Comparison of ENCODE assay signal across 1 cellular context in genomic region chr1:46340404-46341221, GRCh38.
TF ChIP-seq lines count a peak whose summit lies in the region.

NSUN4 (plus strand) TSS chr1:46340807; CDS start chr1:46340827, 20 bp downstream.

TF ChIP-seq in K562, 482 proteins besides CTCF, POLR2A, EP300 and RAD21 (continued from another document and continues in another):
- TF ChIP-seq TFE3 (CRISPR knock-in tag; IDR thresholded peaks at IDR 0.05), result no peak
- TF ChIP-seq CAMTA2 (CRISPR knock-in tag; conservative IDR thresholded peaks at IDR 0.05), result peak; percentile 77; the same call in 1 of the 2 replicates
- peak; percentile 40 for TF ChIP-seq CHD7 (IDR thresholded peaks at IDR 0.05; ENCODE audit: low read depth, low read length)
- no peak for TF ChIP-seq REST (CRISPR knock-in tag; IDR thresholded peaks at IDR 0.05; ENCODE audit: low read depth)
- no peak for TF ChIP-seq RFX7 (CRISPR knock-in tag; IDR thresholded peaks at IDR 0.05)
- peak; percentile 89 for TF ChIP-seq ESRRA (IDR thresholded peaks at IDR 0.05; ENCODE audit: borderline replicate concordance, low read depth)
- TF ChIP-seq MEIS2 (IDR thresholded peaks at IDR 0.05; ENCODE audit: partially characterized antibody), result peak; percentile 55
- peak; percentile 99 for TF ChIP-seq EP400 (IDR thresholded peaks at IDR 0.05)
- no peak for TF ChIP-seq U2AF2 (optimal IDR thresholded peaks at IDR 0.05; ENCODE audit: low read depth, low read length)
- TF ChIP-seq MCM7 (IDR thresholded peaks at IDR 0.05), result peak in 1 of 2 experiments; percentile 68; a peak in 1 of 4 replicates
- TF ChIP-seq ZNF318 (IDR thresholded peaks at IDR 0.05; ENCODE audit: borderline replicate concordance in 1 of 2, low read depth in 1 of 2), result peak in 1 of 2 experiments; percentile 79; a peak in 1 of 4 replicates
- peak; percentile 79 to 84 for TF ChIP-seq MAZ (CRISPR knock-in tag; conservative IDR thresholded peaks at IDR 0.05 in 1 of 2, IDR thresholded peaks at IDR 0.05 in 1 of 2)
- TF ChIP-seq RNF2 (IDR thresholded peaks at IDR 0.05), result peak; percentile 83
- peak; percentile 94 for TF ChIP-seq STAT6 (CRISPR knock-in tag; IDR thresholded peaks at IDR 0.05)
- TF ChIP-seq SIN3A (IDR thresholded peaks at IDR 0.05; ENCODE audit: borderline replicate concordance in 2 of 2, control insufficient read depth in 1 of 2, low read depth in 2 of 2, low read length in 2 of 2), result peak; percentile 75 to 80; a peak in 2 of 4 replicates
- peak; percentile 91 for TF ChIP-seq JUND (IDR thresholded peaks at IDR 0.05; ENCODE audit: borderline replicate concordance, low read depth, low read length)
- TF ChIP-seq JUND (tag; IDR thresholded peaks at IDR 0.05; ENCODE audit: borderline replicate concordance, low read depth, low read length), result peak; percentile 84
- TF ChIP-seq IFI16 (CRISPR knock-in tag; IDR thresholded peaks at IDR 0.05), result no peak
- TF ChIP-seq SMARCE1 (IDR thresholded peaks at IDR 0.05), result peak; percentile 54; the same call in 1 of the 2 replicates
- TF ChIP-seq SMAD4 (CRISPR knock-in tag; conservative IDR thresholded peaks at IDR 0.05), result peak; percentile 90
- TF ChIP-seq KDM4B (IDR thresholded peaks at IDR 0.05; ENCODE audit: borderline replicate concordance in 2 of 2, low read depth in 1 of 2), result peak in 1 of 2 experiments; percentile 81; a peak in 1 of 4 replicates
- peak in 1 of 2 experiments; percentile 96; a peak in 2 of 4 replicates for TF ChIP-seq HDAC1 (IDR thresholded peaks at IDR 0.05)
